In genomic region chr11:97280347-97280746, GRCh38 we compare ENCODE assay signal across 9 cellular contexts.
"Had no signal": no experiment of that assay in that cellular context is flagged by ENCODE, and none has a peak within 500 bp of the region (broad histone marks: within the 10 kb centered on the region; RNA-seq: fewer than 3 reads in every experiment).

No MANE protein-coding gene starts in this region.

- H3K36me3 ChIP-seq: HAP-1 had no signal

- H2AFZ ChIP-seq: GM23248, GM23338 had no signal

- DNase-seq: GM23248, GOT3, H7, H9, HCEC 1CT, HFFc6 had no signal

- H3K4me3 ChIP-seq: GM23248, GM23338, HAP-1 had no signal

- ATAC-seq: GM23338, HCT116 had no signal

- H3K9me3 ChIP-seq: HAP-1 had no signal

- H3K4me2 ChIP-seq: GM23338 had no signal

- H3K9ac ChIP-seq: GM23248 had no signal

- H3K4me1 ChIP-seq: HAP-1 had no signal

- H3K27ac ChIP-seq: GM23248 had no signal
